ENCODE assay signal across 16 cellular contexts in the genomic region with DNA sequence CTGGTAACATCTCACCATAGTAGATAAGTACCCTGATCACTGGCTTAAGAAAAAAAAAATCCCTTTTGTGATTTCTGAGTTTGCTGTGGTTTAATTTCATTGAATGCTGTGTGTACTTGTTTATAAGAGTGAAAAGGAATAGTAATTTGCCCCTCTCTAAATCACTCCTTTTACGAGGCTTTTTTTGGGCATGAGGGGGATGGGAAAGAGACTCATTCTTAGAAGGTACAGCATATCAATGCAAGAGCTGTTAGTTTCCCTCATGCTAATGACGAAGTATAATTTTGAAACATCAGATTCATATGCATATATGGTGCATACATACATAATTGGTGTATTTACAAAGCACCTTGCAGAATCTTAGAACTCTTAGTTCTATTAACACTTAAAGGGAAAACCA. TPM values are rescaled to one million over a fixed set of nuclear protein-coding genes. Genes with fewer than 3 reads are reported as not detected.
A peak's percentile ranks its signal among the peaks of the same experiment; 100 is the strongest.
DNase-seq lines count a peak whose midpoint lies in the region; ATAC-seq and TF ChIP-seq lines count a peak whose summit lies in the region.
"Had no signal": no experiment of that assay in that cellular context is flagged by ENCODE, and none has a peak within 500 bp of the region (broad histone marks: within the 10 kb centered on the region; RNA-seq: fewer than 3 reads in every experiment).

No MANE protein-coding gene starts in this region.

- no peak overlapping the region for H2AK5ac ChIP-seq in IMR-90 (ENCODE audit: low read depth, low read length)

- no peak overlapping the region for H3K56ac ChIP-seq in IMR-90 (ENCODE audit: extremely low read depth, insufficient read depth, low read length)

- H3K23ac ChIP-seq in IMR-90 (ENCODE audit: low read depth, low read length), result peak overlapping the region; percentile 8; the same call in 1 of the 2 replicates

- H2AK9ac ChIP-seq in IMR-90 (replicated peaks; ENCODE audit: low read depth, low read length, poor library complexity), result no peak overlapping the region

- H3K36me3 Mint-ChIP-seq in endothelial cell (ENCODE audit: low read depth, unreplicated experiment), result peaks cover 6% of the 10 kb centered on the region
- no peaks in the 10 kb centered on the region for H3K36me3 Mint-ChIP-seq in nephron progenitor cell (ENCODE audit: low read depth)

- H3K27ac Mint-ChIP-seq in endothelial cell (ENCODE audit: unreplicated experiment) (peak overlapping the region; percentile 86), nephron progenitor cell (no peak overlapping the region)
- H3K27ac Mint-ChIP-seq: activated CD4-positive, alpha-beta T cell treated with anti-CD3 and anti-CD28 coated beads, Interleukin-2, amount 10 ng/mL, durations not matched to agents 24 days and 14 days; T-helper 17 cell had no signal

- no peak overlapping the region for H3K27ac ChIP-seq in IMR-90 (ENCODE audit: insufficient read depth, low read length)
- H3K27ac ChIP-seq: neutrophil had no signal

- no peak overlapping the region for H3K14ac ChIP-seq in IMR-90 (replicated peaks; ENCODE audit: low read depth, low read length)

- no peak for TF ChIP-seq CTCF in AG04449 (IDR thresholded peaks at IDR 0.05; ENCODE audit: insufficient read depth, low read length, missing control alignments)
- TF ChIP-seq CTCF in IMR-90 (conservative IDR thresholded peaks at IDR 0.05; ENCODE audit: low read depth, low read length), result no peak
- TF ChIP-seq CTCF in endothelial cell (IDR thresholded peaks at IDR 0.05; ENCODE audit: unreplicated experiment), result no peak
- TF ChIP-seq CTCF in nephron progenitor cell (IDR thresholded peaks at IDR 0.05), result no peak
- TF ChIP-seq CTCF in GM20000 (IDR thresholded peaks at IDR 0.05; ENCODE audit: extremely low read depth, missing control alignments), result no peak

- H3K79me1 ChIP-seq in IMR-90 (ENCODE audit: low read depth in 1 of 2, low read length in 2 of 2), result peaks cover 0 to 10% of the 10 kb centered on the region in 2 experiments; a peak in 2 of 4 replicates

- no peak overlapping the region for H4K5ac ChIP-seq in IMR-90 (ENCODE audit: low read depth, low read length)

- H3K4me1 Mint-ChIP-seq in endothelial cell (ENCODE audit: unreplicated experiment) (peaks cover 44% of the 10 kb centered on the region), nephron progenitor cell (peaks cover 53% of the 10 kb centered on the region)

- no peaks in the 10 kb centered on the region for H3K9me1 ChIP-seq in IMR-90 (ENCODE audit: insufficient read depth, low read length)

- intact Hi-C loops in IMR-90 (cut with micrococcal nuclease), result loop anchor here (10.0 kb wide), 3 partner anchors 187 to 477 kb away; partner anchors contain the start of gene NIPSNAP3B

- H2AFZ ChIP-seq in IMR-90 (replicated peaks; ENCODE audit: low read length, poor library complexity), result no peak overlapping the region

- H2BK120ac ChIP-seq in IMR-90 (ENCODE audit: low read depth, low read length), result no peak overlapping the region

- H3K27me3 Mint-ChIP-seq in endothelial cell (ENCODE audit: unreplicated experiment) (peaks cover 21% of the 10 kb centered on the region), nephron progenitor cell (ENCODE audit: low read depth, poor library complexity) (no peaks in the 10 kb centered on the region)

- no peak for ATAC-seq in IMR-90 (ENCODE audit: low read depth)
- ATAC-seq: T-helper 17 cell, upper lobe of right lung had no signal

- POLR2A ChIA-PET in AG04449 (lab: Yijun Ruan, JAX) (no interaction called here), IMR-90 (lab: Charles Lee; ENCODE audit: unreplicated experiment) (no interaction called here)

- WGBS in IMR-90 (ENCODE audit: extremely low coverage in 2 of 2, insufficient read length in 1 of 2), 2 experiments, result no CpG with 5 or more reads among the region's 2 CpGs

- in situ Hi-C loops in IMR-90 (cut with MboI; ENCODE audit: low sequenced_read_pairs), result loop anchor here (10.0 kb wide), 1 partner anchor 173 kb away; no protein-coding TSS in a partner anchor

- DNase-seq in AG04449 (ENCODE audit: low read depth, low spot score) (no peak), IMR-90 (no peak), endothelial cell (ENCODE audit: low spot score) (no peak), nephron progenitor cell (no peak), NCI-H526 treated with DMSO at 0.1 percent for 48 hours (lab: John Stamatoyannopoulos, UW) (no peak), NCI-H1092 treated with DMSO at 0.1 percent for 48 hours (lab: John Stamatoyannopoulos, UW) (no peak), GM20000 (ENCODE audit: low spot score) (no peak)
- no peak for DNase-seq in stimulated activated CD8-positive, alpha-beta memory T cell treated with anti-CD3 and anti-CD28 coated beads, Interleukin-4, amount 100 ng/mL, for 48 hours
- DNase-seq: activated CD4-positive, alpha-beta T cell treated with anti-CD3 and anti-CD28 coated beads, Interleukin-2, amount 10 ng/mL, durations not matched to agents 24 days and 14 days; effector CD4-positive, alpha-beta T cell; NCI-H1417; NCI-H510A; stimulated activated CD4-positive, alpha-beta T cell treated with anti-CD3 and anti-CD28 coated beads, Interleukin-12 subunit alpha, Interleukin-12 subunit beta, amount 100 ng/mL, for 4 hours; T-helper 17 cell; upper lobe of right lung had no signal

- H3K9me3 Mint-ChIP-seq in endothelial cell (ENCODE audit: unreplicated experiment) (no peaks in the 10 kb centered on the region), nephron progenitor cell (no peaks in the 10 kb centered on the region)
- H3K9me3 Mint-ChIP-seq: activated CD4-positive, alpha-beta T cell treated with anti-CD3 and anti-CD28 coated beads, Interleukin-2, amount 10 ng/mL, durations not matched to agents 24 days and 14 days had no signal

- H3K27me3 ChIP-seq in IMR-90 (ENCODE audit: control insufficient read depth, insufficient read depth, low read length), result no peaks in the 10 kb centered on the region
- H3K27me3 ChIP-seq: neutrophil, upper lobe of right lung had no signal

- no peak overlapping the region for H3K4ac ChIP-seq in IMR-90 (ENCODE audit: low read depth, low read length)

- TF ChIP-seq RAD21 in IMR-90 (IDR thresholded peaks at IDR 0.05; ENCODE audit: low read length), result no peak

- dilution Hi-C loops in IMR-90 (cut with HindIII; ENCODE audit: low sequenced_read_pairs, unreplicated experiment), result no loop called here

- no peak overlapping the region; the same call in 1 of the 2 replicates for H3K4me2 ChIP-seq in IMR-90 (ENCODE audit: low read depth, low read length)

- no peak overlapping the region for H4K8ac ChIP-seq in IMR-90 (ENCODE audit: low read depth in 2 of 2, low read length in 2 of 2)

- H3K9me3 ChIP-seq in IMR-90 (ENCODE audit: control insufficient read depth, insufficient read depth, low read length), result no peaks in the 10 kb centered on the region
- H3K9me3 ChIP-seq: neutrophil, upper lobe of right lung had no signal

- peak overlapping the region; percentile 63 for H3K4me3 Mint-ChIP-seq in endothelial cell (ENCODE audit: unreplicated experiment)
- peak overlapping the region; percentile 51 for H3K4me3 Mint-ChIP-seq in nephron progenitor cell
- H3K4me3 Mint-ChIP-seq: activated CD4-positive, alpha-beta T cell treated with anti-CD3 and anti-CD28 coated beads, Interleukin-2, amount 10 ng/mL, durations not matched to agents 24 days and 14 days; T-helper 17 cell had no signal

- H4K20me1 ChIP-seq in IMR-90 (ENCODE audit: insufficient read depth, low read length), result no peaks in the 10 kb centered on the region

- peak overlapping the region; percentile 36; the same call in 1 of the 2 replicates for H3K4me3 ChIP-seq in AG04449 (ENCODE audit: low read depth, low read length)
- no peak overlapping the region for H3K4me3 ChIP-seq in IMR-90 (ENCODE audit: insufficient read depth, low read depth, low read length)
- H3K4me3 ChIP-seq: upper lobe of right lung had no signal

- H2BK5ac ChIP-seq in IMR-90 (ENCODE audit: low read depth, low read length, poor library complexity, severe bottlenecking), result no peak overlapping the region

- TF ChIP-seq POLR2A in IMR-90 (IDR thresholded peaks at IDR 0.05; ENCODE audit: low read depth, low read length), result no peak

- CTCF ChIA-PET in AG04449 (lab: Yijun Ruan, JAX), result interaction anchor here (1.0 kb wide), 1 partner anchor 173 kb away, joined by 3 read pairs; no protein-coding TSS in a partner anchor
- CTCF ChIA-PET in IMR-90 (lab: Yijun Ruan, JAX), result interaction anchor here (1.4 kb wide), 1 partner anchor 378 kb away, joined by 4 read pairs; no protein-coding TSS in a partner anchor

- no peaks in the 10 kb centered on the region for H3K36me3 ChIP-seq in IMR-90 (ENCODE audit: control insufficient read depth, insufficient read depth, low read length)
- H3K36me3 ChIP-seq: neutrophil, upper lobe of right lung had no signal

- H3K18ac ChIP-seq in IMR-90 (ENCODE audit: low read depth, low read length), result no peak overlapping the region

- H3K9ac ChIP-seq in IMR-90 (ENCODE audit: low read depth, low read length), result no peak overlapping the region

- no peak overlapping the region for H2BK20ac ChIP-seq in IMR-90 (ENCODE audit: low read depth, low read length)

- H3K4me1 ChIP-seq in IMR-90 (ENCODE audit: control insufficient read depth, insufficient read depth, low read length), result no peaks in the 10 kb centered on the region; the same call in 1 of the 2 replicates

- no peak overlapping the region for H2BK15ac ChIP-seq in IMR-90 (ENCODE audit: low read depth, low read length)

- BruUV-seq in IMR-90 (replicated peaks; lab: Mats Ljungman, UMichigan), result no TSS peak

- H4K91ac ChIP-seq in IMR-90 (ENCODE audit: insufficient read depth, low read depth, low read length), result no peak overlapping the region

TF ChIP-seq in IMR-90, 13 proteins besides CTCF, POLR2A, EP300 and RAD21 (continues in another document):
- TF ChIP-seq NFE2L2 (IDR thresholded peaks at IDR 0.05; ENCODE audit: low read depth, low read length), result no peak
- TF ChIP-seq, protein P1, sequence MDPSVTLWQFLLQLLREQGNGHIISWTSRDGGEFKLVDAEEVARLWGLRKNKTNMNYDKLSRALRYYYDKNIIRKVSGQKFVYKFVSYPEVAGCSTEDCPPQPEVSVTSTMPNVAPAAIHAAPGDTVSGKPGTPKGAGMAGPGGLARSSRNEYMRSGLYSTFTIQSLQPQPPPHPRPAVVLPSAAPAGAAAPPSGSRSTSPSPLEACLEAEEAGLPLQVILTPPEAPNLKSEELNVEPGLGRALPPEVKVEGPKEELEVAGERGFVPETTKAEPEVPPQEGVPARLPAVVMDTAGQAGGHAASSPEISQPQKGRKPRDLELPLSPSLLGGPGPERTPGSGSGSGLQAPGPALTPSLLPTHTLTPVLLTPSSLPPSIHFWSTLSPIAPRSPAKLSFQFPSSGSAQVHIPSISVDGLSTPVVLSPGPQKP (IDR thresholded peaks at IDR 0.05; ENCODE audit: borderline replicate concordance, low read depth, low read length), result no peak
- no peak for TF ChIP-seq MAZ (IDR thresholded peaks at IDR 0.05; ENCODE audit: borderline replicate concordance, low read depth, low read length)
- TF ChIP-seq MAFK (IDR thresholded peaks at IDR 0.05; ENCODE audit: low read depth, low read length), result no peak
- TF ChIP-seq CEBPB (IDR thresholded peaks at IDR 0.05; ENCODE audit: low read depth, low read length), result no peak
- TF ChIP-seq SMC3 (IDR thresholded peaks at IDR 0.05; ENCODE audit: low read depth, low read length), result no peak

RNA-seq across cellular contexts. Expression of gene SLC44A1, which starts 2.4 kb away (rescaled TPM):
- total RNA-seq in IMR-90 (2012; rRNA removed) (19.4 and 21.7 TPM in 2 replicates), endothelial cell (ENCODE audit: unreplicated experiment) (69.7 TPM)
- polyA plus RNA-seq in IMR-90 (2012; rRNA removed), result 3.9 and 5.2 TPM in 2 replicates
- polyA plus RNA-seq in IMR-90 (2012; cell fraction: cytosol; rRNA removed), result 1.4 and 2.1 TPM in 2 replicates
- 0.44 and 2.7 TPM in 2 replicates for polyA plus RNA-seq in IMR-90 (2012; cell fraction: nucleus; rRNA removed; ENCODE audit: low replicate concordance)
